ENCODE assay signal across 23 cellular contexts in genomic region chr16:79508294-79508693, GRCh38.
DNase-seq lines count a peak whose midpoint lies in the region; ATAC-seq and TF ChIP-seq lines count a peak whose summit lies in the region.
"Had no signal": no experiment of that assay in that cellular context is flagged by ENCODE, and none has a peak within 500 bp of the region (broad histone marks: within the 10 kb centered on the region; RNA-seq: fewer than 3 reads in every experiment).

No MANE protein-coding gene starts in this region.

- ATAC-seq in Right ventricle myocardium inferior, result peak; percentile 56
- ATAC-seq in left lobe of liver, result peak; percentile 27
- peak; percentile 46 for ATAC-seq in sciatic nerve
- ATAC-seq: GM12878 had no signal

- H3K4me1 ChIP-seq in left ventricle myocardium inferior, result no peaks in the 10 kb centered on the region
- H3K4me1 ChIP-seq: BE2C, Caco-2 had no signal

- H3K4me3 ChIP-seq in left ventricle myocardium inferior, result no peak overlapping the region
- H3K4me3 ChIP-seq: GM12878, GM23248 had no signal

- H3K27ac Mint-ChIP-seq in dendritic cell treated with granulocyte-macrophage colony-stimulating factor and Interleukin-4, amounts not matched to agents 40 ng/mL and 50 ng/mL, for 4 days, result peak overlapping the region; percentile 89
- H3K27ac Mint-ChIP-seq: CD4-positive, alpha-beta T cell; IgD-negative memory B cell had no signal

- H3K27ac ChIP-seq in left ventricle myocardium inferior (replicated peaks), result no peak overlapping the region
- H3K27ac ChIP-seq: GM23248, HL-60 had no signal

- intact Hi-C loops in Right ventricle myocardium inferior (cut with DNase I), result no loop called here
- intact Hi-C loops in left ventricle myocardium inferior (cut with micrococcal nuclease), result no loop called here
- intact Hi-C loops in dendritic cell treated with granulocyte-macrophage colony-stimulating factor and Interleukin-4, amounts not matched to agents 40 ng/mL and 50 ng/mL, for 4 days (cut with micrococcal nuclease), result loop anchor here (10.0 kb wide), 1 partner anchor 53 kb away; no protein-coding TSS in a partner anchor
- intact Hi-C loops in sciatic nerve (cut with DNase I), result no loop called here

- peaks cover 45% of the 10 kb centered on the region for H3K4me1 Mint-ChIP-seq in dendritic cell treated with granulocyte-macrophage colony-stimulating factor and Interleukin-4, amounts not matched to agents 40 ng/mL and 50 ng/mL, for 4 days (ENCODE audit: low read depth)

- no peak for TF ChIP-seq CTCF in left ventricle myocardium inferior (IDR thresholded peaks at IDR 0.05; ENCODE audit: borderline replicate concordance)

- no peaks in the 10 kb centered on the region for H3K36me3 Mint-ChIP-seq in dendritic cell treated with granulocyte-macrophage colony-stimulating factor and Interleukin-4, amounts not matched to agents 40 ng/mL and 50 ng/mL, for 4 days (ENCODE audit: low read depth)
- H3K36me3 Mint-ChIP-seq: IgD-negative memory B cell had no signal

- DNase-seq in Right ventricle myocardium inferior (ENCODE audit: missing footprints) (no peak), left ventricle myocardium inferior (no peak), left lobe of liver (ENCODE audit: low spot score) (no peak), sciatic nerve (ENCODE audit: low spot score) (no peak), globus pallidus (ENCODE audit: low spot score) (no peak), NCI-H1694 treated with DMSO at 0.1 percent for 48 hours (lab: John Stamatoyannopoulos, UW) (no peak), epidermal melanocyte (ENCODE audit: insufficient read length, low spot score) (no peak)
- DNase-seq: BE2C; Caco-2; CD4-positive, alpha-beta T cell; DMS153; GM23248; HCEC 1CT; Karpas-422; NCI-H1048; NCI-H2081 treated with DMSO at 0.1 percent for 48 hours; NCI-H446 treated with DMSO at 0.1 percent for 48 hours; NK-92 treated with Interleukin-12 subunit alpha and Interleukin-12 subunit beta, amount 100 ng/mL, for 24 hours; SHP77 had no signal

- H3K36me3 ChIP-seq in left ventricle myocardium inferior, result no peaks in the 10 kb centered on the region
- H3K36me3 ChIP-seq: BE2C had no signal

- H3K4me3 Mint-ChIP-seq in dendritic cell treated with granulocyte-macrophage colony-stimulating factor and Interleukin-4, amounts not matched to agents 40 ng/mL and 50 ng/mL, for 4 days, result no peak overlapping the region
- H3K4me3 Mint-ChIP-seq: CD4-positive, alpha-beta T cell; IgD-negative memory B cell had no signal

- H3K27me3 ChIP-seq in left ventricle myocardium inferior (ENCODE audit: low read depth), result peaks cover 7% of the 10 kb centered on the region
- H3K27me3 ChIP-seq: BE2C had no signal

- peaks cover 14% of the 10 kb centered on the region for H3K27me3 Mint-ChIP-seq in dendritic cell treated with granulocyte-macrophage colony-stimulating factor and Interleukin-4, amounts not matched to agents 40 ng/mL and 50 ng/mL, for 4 days

- H3K9me3 ChIP-seq in left ventricle myocardium inferior (replicated peaks), result no peaks in the 10 kb centered on the region
- H3K9me3 ChIP-seq: BE2C, Caco-2 had no signal

- peaks cover 5% of the 10 kb centered on the region for H3K9me3 Mint-ChIP-seq in dendritic cell treated with granulocyte-macrophage colony-stimulating factor and Interleukin-4, amounts not matched to agents 40 ng/mL and 50 ng/mL, for 4 days
